ENCODE assay signal across 36 cellular contexts in genomic region chr7:132061931-132062330, GRCh38.
DNase-seq lines count a peak whose midpoint lies in the region; ATAC-seq, FAIRE-seq and TF ChIP-seq lines count a peak whose summit lies in the region.
"Had no signal": no experiment of that assay in that cellular context is flagged by ENCODE, and none has a peak within 500 bp of the region (broad histone marks: within the 10 kb centered on the region; RNA-seq: fewer than 3 reads in every experiment).

No MANE protein-coding gene starts in this region.

- H3K4me1 Mint-ChIP-seq in activated CD8-positive, alpha-beta memory T cell treated with anti-CD3 and anti-CD28 coated beads, Interleukin-2, amount 10 ng/mL, durations not matched to agents 7 days and 5 days, result peaks cover 8% of the 10 kb centered on the region
- H3K4me1 Mint-ChIP-seq in astrocyte (ENCODE audit: low read depth, unreplicated experiment), result peaks cover 34% of the 10 kb centered on the region
- H3K4me1 Mint-ChIP-seq: activated B cell treated with CpG ODN at 0.5 μM for 24 hours; CD4-positive, CD25-positive, alpha-beta regulatory T cell had no signal

- no peak for ATAC-seq in activated CD8-positive, alpha-beta memory T cell treated with anti-CD3 and anti-CD28 coated beads, Interleukin-2, amount 10 ng/mL, durations not matched to agents 7 days and 5 days
- ATAC-seq: activated T-cell treated with anti-CD3 and anti-CD28 coated beads, Interleukin-2, amount 50 U/mL, for 72 hours; body of pancreas; foreskin keratinocyte; heart left ventricle; HepG2; left ventricle myocardium superior; upper lobe of right lung had no signal

- no peaks in the 10 kb centered on the region for H4K20me1 ChIP-seq in astrocyte (ENCODE audit: insufficient read depth, low read length)

- no peaks in the 10 kb centered on the region for H3K36me3 Mint-ChIP-seq in activated CD8-positive, alpha-beta memory T cell treated with anti-CD3 and anti-CD28 coated beads, Interleukin-2, amount 10 ng/mL, durations not matched to agents 7 days and 5 days
- H3K36me3 Mint-ChIP-seq in astrocyte (ENCODE audit: low read depth, unreplicated experiment), result no peaks in the 10 kb centered on the region
- H3K36me3 Mint-ChIP-seq: CD4-positive, CD25-positive, alpha-beta regulatory T cell had no signal

- no peaks in the 10 kb centered on the region for H3K36me3 ChIP-seq in astrocyte (ENCODE audit: insufficient read depth, low read length)
- H3K36me3 ChIP-seq in vagina, result no peaks in the 10 kb centered on the region
- H3K36me3 ChIP-seq: heart left ventricle, right atrium auricular region, SJCRH30, upper lobe of right lung had no signal

- H2AFZ ChIP-seq in astrocyte (ENCODE audit: low read depth, low read length), result no peak overlapping the region

- H3K27me3 ChIP-seq in astrocyte (ENCODE audit: insufficient read depth, low read length) (no peaks in the 10 kb centered on the region), vagina (no peaks in the 10 kb centered on the region)
- H3K27me3 ChIP-seq: body of pancreas, dorsolateral prefrontal cortex, foreskin keratinocyte, heart left ventricle, right atrium auricular region, SJCRH30, upper lobe of right lung had no signal

- H3K4me3 Mint-ChIP-seq in activated CD8-positive, alpha-beta memory T cell treated with anti-CD3 and anti-CD28 coated beads, Interleukin-2, amount 10 ng/mL, durations not matched to agents 7 days and 5 days, result no peak overlapping the region
- no peak overlapping the region for H3K4me3 Mint-ChIP-seq in astrocyte (ENCODE audit: unreplicated experiment)
- H3K4me3 Mint-ChIP-seq: activated B cell treated with CpG ODN at 0.5 μM for 24 hours; activated T-cell treated with anti-CD3 and anti-CD28 coated beads, Interleukin-2, amount 50 U/mL, for 72 hours; CD4-positive, CD25-positive, alpha-beta regulatory T cell had no signal

- peaks cover 13% of the 10 kb centered on the region for H3K27me3 Mint-ChIP-seq in activated CD8-positive, alpha-beta memory T cell treated with anti-CD3 and anti-CD28 coated beads, Interleukin-2, amount 10 ng/mL, durations not matched to agents 7 days and 5 days
- no peaks in the 10 kb centered on the region for H3K27me3 Mint-ChIP-seq in astrocyte (ENCODE audit: low read depth, unreplicated experiment)
- H3K27me3 Mint-ChIP-seq: activated B cell treated with CpG ODN at 0.5 μM for 24 hours; CD4-positive, CD25-positive, alpha-beta regulatory T cell had no signal

- no peaks in the 10 kb centered on the region for H3K9me3 Mint-ChIP-seq in activated CD8-positive, alpha-beta memory T cell treated with anti-CD3 and anti-CD28 coated beads, Interleukin-2, amount 10 ng/mL, durations not matched to agents 7 days and 5 days (ENCODE audit: low read depth)
- peaks cover 4% of the 10 kb centered on the region for H3K9me3 Mint-ChIP-seq in astrocyte (ENCODE audit: unreplicated experiment)

- H3K79me2 ChIP-seq in astrocyte (ENCODE audit: insufficient read depth, low read length), result no peaks in the 10 kb centered on the region

- no peak for TF ChIP-seq POLR2A in vagina (IDR thresholded peaks at IDR 0.05)

- TF ChIP-seq CTCF in astrocyte (IDR thresholded peaks at IDR 0.05; ENCODE audit: insufficient read depth, low read depth, low read length) (no peak), fibroblast of pulmonary artery (IDR thresholded peaks at IDR 0.05; ENCODE audit: low read length, missing control alignments) (no peak), vagina (IDR thresholded peaks at IDR 0.05) (no peak)

- H3K27ac Mint-ChIP-seq in activated CD8-positive, alpha-beta memory T cell treated with anti-CD3 and anti-CD28 coated beads, Interleukin-2, amount 10 ng/mL, durations not matched to agents 7 days and 5 days, result no peak overlapping the region
- no peak overlapping the region for H3K27ac Mint-ChIP-seq in astrocyte (ENCODE audit: unreplicated experiment)
- H3K27ac Mint-ChIP-seq: activated B cell treated with CpG ODN at 0.5 μM for 24 hours; activated T-cell treated with anti-CD3 and anti-CD28 coated beads, Interleukin-2, amount 50 U/mL, for 72 hours; CD4-positive, CD25-positive, alpha-beta regulatory T cell had no signal

- intact Hi-C loops in vagina (cut with DNase I), result no loop called here

- H3K4me3 ChIP-seq in astrocyte (ENCODE audit: insufficient read depth, low read depth, low read length) (no peak overlapping the region), fibroblast of pulmonary artery (replicated peaks; ENCODE audit: low read depth, low read length) (no peak overlapping the region), vagina (no peak overlapping the region)
- H3K4me3 ChIP-seq: body of pancreas, dorsolateral prefrontal cortex, heart left ventricle, right atrium auricular region, SJCRH30, upper lobe of right lung had no signal

- peaks cover 19% of the 10 kb centered on the region for H3K4me1 ChIP-seq in astrocyte (ENCODE audit: insufficient read depth, low read length)
- H3K4me1 ChIP-seq in vagina, result peaks cover 14% of the 10 kb centered on the region
- H3K4me1 ChIP-seq: body of pancreas had no signal

- no peak overlapping the region for H3K9ac ChIP-seq in astrocyte (ENCODE audit: low read length)

- no peak for FAIRE-seq in astrocyte (lab: Jason Lieb, UNC)
- FAIRE-seq: GM18507, HepG2, kidney had no signal

- peak; percentile 0 for DNase-seq in activated CD8-positive, alpha-beta memory T cell treated with anti-CD3 and anti-CD28 coated beads, Interleukin-2, amount 10 ng/mL, durations not matched to agents 7 days and 5 days
- DNase-seq in activated CD8-positive, alpha-beta memory T cell treated with anti-CD3 and anti-CD28 coated beads, Interleukin-2, amount 50 U/mL, for 48 hours, result no peak
- DNase-seq in astrocyte (ENCODE audit: low read depth) (peak; percentile 28), fibroblast of pulmonary artery (ENCODE audit: low read depth) (peak; percentile 3), vagina (ENCODE audit: extremely low spot score in 2 of 2) (peak; percentile 37 to 52), NCI-H1105 (lab: John Stamatoyannopoulos, UW) (no peak), NOMO-1 treated with DMSO at 0.1 percent for 48 hours (lab: John Stamatoyannopoulos, UW; ENCODE audit: unreplicated experiment) (no peak), HK-2 (ENCODE audit: unreplicated experiment) (no peak)
- DNase-seq: activated B cell treated with CpG ODN at 0.5 μM for 24 hours; activated CD4-positive, alpha-beta T cell treated with anti-CD3 and anti-CD28 coated beads, Interleukin-2, amount 50 U/mL, for 1 hour; activated naive CD4-positive, alpha-beta T cell; activated T-cell treated with anti-CD3 and anti-CD28 coated beads, Interleukin-2, amount 50 U/mL, for 72 hours; AML-193; body of pancreas; Calu3; CD4-positive, CD25-positive, alpha-beta regulatory T cell; DND-41; dorsolateral prefrontal cortex; H7; heart left ventricle; Karpas-422; kidney; left ventricle myocardium superior; NCI-H146; posterior cingulate gyrus; RPMI8226; SJCRH30; stimulated activated CD4-positive, alpha-beta T cell treated with anti-CD3 and anti-CD28 coated beads, Interleukin-1b, Interleukin-23, amount 100 ng/mL, for 48 hours; stimulated activated naive CD4-positive, alpha-beta T cell treated with Interleukin-2 at 50 U/mL for 16 hours; SW 1271; upper lobe of right lung had no signal

- CTCF ChIA-PET in activated CD8-positive, alpha-beta memory T cell treated with anti-CD3 and anti-CD28 coated beads, Interleukin-2, amount 10 ng/mL, durations not matched to agents 7 days and 5 days (lab: Charles Lee), result no interaction called here

- no peaks in the 10 kb centered on the region for H3K9me3 ChIP-seq in astrocyte (ENCODE audit: insufficient read depth, low read depth, low read length)
- no peaks in the 10 kb centered on the region for H3K9me3 ChIP-seq in vagina
- H3K9me3 ChIP-seq: body of pancreas, heart left ventricle, right atrium auricular region, SJCRH30, upper lobe of right lung had no signal

- H3K27ac ChIP-seq in astrocyte (ENCODE audit: low read depth, low read length), result no peak overlapping the region
- no peak overlapping the region for H3K27ac ChIP-seq in vagina
- H3K27ac ChIP-seq: 22Rv1, body of pancreas, dorsolateral prefrontal cortex, foreskin keratinocyte, heart left ventricle, right atrium auricular region, SJCRH30, upper lobe of right lung had no signal

- H3K4me2 ChIP-seq in astrocyte (ENCODE audit: low read length), result no peak overlapping the region

Comparison
In these comparisons a context has a peak if more than half of its experiments do, and no peak if none do; other contexts are left out.
1. DNase-seq: peak in activated CD8-positive, alpha-beta memory T cell treated with anti-CD3 and anti-CD28 coated beads, Interleukin-2, amount 10 ng/mL, durations not matched to agents 7 days and 5 days (single experiment), astrocyte (single experiment), fibroblast of pulmonary artery (single experiment) and vagina (2 of 2); none in activated CD8-positive, alpha-beta memory T cell treated with anti-CD3 and anti-CD28 coated beads, Interleukin-2, amount 50 U/mL, for 48 hours (single experiment), NCI-H1105 (single experiment), NOMO-1 treated with DMSO at 0.1 percent for 48 hours (single experiment) and HK-2 (single experiment).